ENCODE assay signal across 12 cellular contexts in genomic region chr1:207870279-207871031, GRCh38. TPM values are rescaled to one million over a fixed set of nuclear protein-coding genes. Genes with fewer than 3 reads are reported as not detected.
DNase-seq lines count a peak whose midpoint lies in the region; ATAC-seq and TF ChIP-seq lines count a peak whose summit lies in the region.
"Had no signal": no experiment of that assay in that cellular context is flagged by ENCODE, and none has a peak within 500 bp of the region (broad histone marks: within the 10 kb centered on the region; RNA-seq: fewer than 3 reads in every experiment).

No MANE protein-coding gene starts in this region.

- TF ChIP-seq CTCF in coronary artery (IDR thresholded peaks at IDR 0.05) (no peak), parathyroid adenoma (IDR thresholded peaks at IDR 0.05) (no peak)

- H2AFZ ChIP-seq in Karpas-422 (ENCODE audit: low read length) (peak overlapping the region; percentile 65; the same call in 1 of the 2 replicates), parathyroid adenoma (peak overlapping the region; percentile 76)

- POLR2A ChIA-PET in CD8-positive, alpha-beta memory T cell (lab: Charles Lee), result no interaction called here

- peak overlapping the region; percentile 82 to 92 (median 89) for H3K4me3 Mint-ChIP-seq in CD8-positive, alpha-beta memory T cell

- H3K36me3 ChIP-seq in CD8-positive, alpha-beta memory T cell (ENCODE audit: insufficient read depth, low read length), result peaks cover 7% of the 10 kb centered on the region
- H3K36me3 ChIP-seq in Karpas-422 (ENCODE audit: insufficient read depth, low read length), result peaks cover 11% of the 10 kb centered on the region; the same call in 1 of the 2 replicates
- no peaks in the 10 kb centered on the region for H3K36me3 ChIP-seq in parathyroid adenoma (ENCODE audit: control insufficient read depth, insufficient read depth, low read length)

- peaks cover 0 to 1% of the 10 kb centered on the region in 2 donors for H3K27me3 Mint-ChIP-seq in CD8-positive, alpha-beta memory T cell

- no peak overlapping the region for H3K27ac ChIP-seq in CD8-positive, alpha-beta memory T cell (ENCODE audit: low read depth, low read length)
- H3K27ac ChIP-seq in Karpas-422 (ENCODE audit: low read length), result peak overlapping the region; percentile 96
- peak overlapping the region in 1 of 2 donors; percentile 48 for H3K27ac ChIP-seq in coronary artery
- peak overlapping the region; percentile 15 for H3K27ac ChIP-seq in parathyroid adenoma

- H3K79me2 ChIP-seq in Karpas-422 (ENCODE audit: low read length) (peaks cover 42% of the 10 kb centered on the region), parathyroid adenoma (peaks cover 48% of the 10 kb centered on the region)

- H3K27me3 ChIP-seq in CD8-positive, alpha-beta memory T cell (ENCODE audit: insufficient read depth, low read length, poor library complexity, severe bottlenecking), result no peaks in the 10 kb centered on the region
- no peaks in the 10 kb centered on the region for H3K27me3 ChIP-seq in Karpas-422 (ENCODE audit: low read length)
- no peaks in the 10 kb centered on the region for H3K27me3 ChIP-seq in parathyroid adenoma (ENCODE audit: control insufficient read depth, insufficient read depth, low read length)

- H3K9me2 ChIP-seq in Karpas-422 (replicated peaks; ENCODE audit: insufficient read depth, low read length), result no peaks in the 10 kb centered on the region

- ATAC-seq in GM21529 (IDR thresholded peaks at IDR 0.05; ENCODE audit: unreplicated experiment), result no peak

- H3K36me3 Mint-ChIP-seq in CD8-positive, alpha-beta memory T cell, result peaks cover 0 to 30% (median 4%) of the 10 kb centered on the region in 3 donors

- H3K4me1 ChIP-seq in CD8-positive, alpha-beta memory T cell (ENCODE audit: insufficient read depth, low read length), result peaks cover 76% of the 10 kb centered on the region
- peaks cover 87% of the 10 kb centered on the region for H3K4me1 ChIP-seq in Karpas-422 (ENCODE audit: low read length)
- peaks cover 22% of the 10 kb centered on the region for H3K4me1 ChIP-seq in parathyroid adenoma

- no peaks in the 10 kb centered on the region for H4K20me1 ChIP-seq in Karpas-422 (ENCODE audit: insufficient read depth, low read depth, low read length)

- H3K4me1 Mint-ChIP-seq in CD8-positive, alpha-beta memory T cell, result peaks cover 53 to 77% (median 60%) of the 10 kb centered on the region in 3 donors

- H3K9me3 Mint-ChIP-seq in CD8-positive, alpha-beta memory T cell, result no peaks in the 10 kb centered on the region

- no peak for DNase-seq in CD8-positive, alpha-beta memory T cell
- no peak for DNase-seq in Karpas-422
- peak; percentile 62 for DNase-seq in coronary artery (ENCODE audit: low spot score)
- DNase-seq in posterior vena cava (ENCODE audit: low spot score), result no peak
- DNase-seq in HCEC 1CT, result no peak
- no peak for DNase-seq in DMS 273 treated with DMSO at 0.1 percent for 48 hours (lab: John Stamatoyannopoulos, UW)
- DNase-seq: NCI-H1105 treated with DMSO at 0.1 percent for 48 hours, NCI-H748 treated with DMSO at 0.1 percent for 48 hours, SW 1271 had no signal

- intact Hi-C loops in posterior vena cava (cut with DNase I), result loop anchor here in 1 of 2 donors (10.0 kb wide), 1 partner anchor 374 kb away; the partner anchor contains the start of gene PLXNA2

- peak overlapping the region; percentile 81 to 96 (median 89) for H3K27ac Mint-ChIP-seq in CD8-positive, alpha-beta memory T cell

- H3K9me3 ChIP-seq in CD8-positive, alpha-beta memory T cell (ENCODE audit: low read length), result no peaks in the 10 kb centered on the region
- H3K9me3 ChIP-seq in Karpas-422 (ENCODE audit: low read length) (no peaks in the 10 kb centered on the region), parathyroid adenoma (ENCODE audit: control insufficient read depth, low read length) (no peaks in the 10 kb centered on the region)

- CTCF ChIA-PET in CD8-positive, alpha-beta memory T cell (lab: Charles Lee), result interaction anchor here (1.2 to 19.7 kb wide), 10 partner anchors 8 to 93 kb away, joined by 3 to 435 read pairs (median 16); no protein-coding TSS in a partner anchor

- H3K9ac ChIP-seq in Karpas-422 (ENCODE audit: low read length) (peak overlapping the region; percentile 95), parathyroid adenoma (no peak overlapping the region)

- H3K4me2 ChIP-seq in Karpas-422 (ENCODE audit: low read depth, low read length, poor library complexity, severe bottlenecking), result peak overlapping the region; percentile 91
- H3K4me2 ChIP-seq in parathyroid adenoma (ENCODE audit: low read length), result no peak overlapping the region
- H3K4me2 ChIP-seq: smooth muscle cell had no signal

- no peak overlapping the region for H3K4me3 ChIP-seq in CD8-positive, alpha-beta memory T cell (ENCODE audit: low read length)
- H3K4me3 ChIP-seq in Karpas-422 (ENCODE audit: low read length) (peak overlapping the region; percentile 38; the same call in 1 of the 2 replicates), coronary artery (no peak overlapping the region), parathyroid adenoma (ENCODE audit: low read depth, low read length) (no peak overlapping the region)
- H3K4me3 ChIP-seq: smooth muscle cell had no signal

RNA-seq across cellular contexts. Expression of gene CD34, which starts 40.5 kb away (rescaled TPM):
- total RNA-seq in CD8-positive, alpha-beta memory T cell, result not detected
- not detected for polyA plus RNA-seq in CD8-positive, alpha-beta memory T cell
- total RNA-seq in Karpas-422 (2014; rRNA removed; shearing (Covaris generic); ENCODE audit: low replicate concordance), result 0.04 TPM in 1 of 2 replicates, not detected in the other
- total RNA-seq in posterior vena cava, result 100 to 1,000 TPM in 1 of 2 donors, 10 to 100 TPM in 1; 58.1 to 154 TPM
- total RNA-seq: smooth muscle cell had no signal
- polyA plus RNA-seq: smooth muscle cell had no signal

Comparison
In these comparisons a context has a peak if more than half of its experiments do, and no peak if none do; other contexts are left out.
1. RNA of gene CD34, which starts 40.5 kb away (total RNA-seq): 58.1 to 154 TPM in posterior vena cava; 0.04 TPM in Karpas-422 and not detected in CD8-positive, alpha-beta memory T cell; every median in the first group is over 10 times any median in the second.